Comparison of ENCODE assay signal across 15 cellular contexts in genomic region chr7:70314221-70314620, GRCh38.
DNase-seq lines count a peak whose midpoint lies in the region; ATAC-seq and TF ChIP-seq lines count a peak whose summit lies in the region.
"Had no signal": no experiment of that assay in that cellular context is flagged by ENCODE, and none has a peak within 500 bp of the region (broad histone marks: within the 10 kb centered on the region; RNA-seq: fewer than 3 reads in every experiment).

No MANE protein-coding gene starts in this region.

- H3K36me3 Mint-ChIP-seq in glutamatergic neuron (ENCODE audit: unreplicated experiment): no peaks in the 10 kb centered on the region
- H3K36me3 Mint-ChIP-seq: CD4-positive, CD25-positive, alpha-beta regulatory T cell; CD8-positive, alpha-beta T cell had no signal

- H3K4me3 Mint-ChIP-seq in glutamatergic neuron (ENCODE audit: unreplicated experiment): peak overlapping the region; percentile 1
- H3K4me3 Mint-ChIP-seq: B cell; CD8-positive, alpha-beta T cell; GM23338; H9 had no signal

- DNase-seq in DMS 273 (lab: John Stamatoyannopoulos, UW; ENCODE audit: unreplicated experiment) (peak; percentile 34), DMS 273 treated with DMSO at 0.1 percent for 48 hours (lab: John Stamatoyannopoulos, UW) (no peak), NCI-H524 (lab: John Stamatoyannopoulos, UW) (peak; percentile 2 to 41), NCI-H524 treated with DMSO at 0.1 percent for 48 hours (lab: John Stamatoyannopoulos, UW) (no peak), glutamatergic neuron (no peak)
- DNase-seq: Caco-2; CD4-positive, CD25-positive, alpha-beta regulatory T cell; CD8-positive, alpha-beta T cell; DMS153; DND-41; H9 had no signal

- peaks cover 13% of the 10 kb centered on the region for H3K4me1 Mint-ChIP-seq in glutamatergic neuron (ENCODE audit: low read depth, unreplicated experiment)
- H3K4me1 Mint-ChIP-seq: B cell had no signal

- H3K27ac Mint-ChIP-seq in glutamatergic neuron (ENCODE audit: unreplicated experiment): no peak overlapping the region
- H3K27ac Mint-ChIP-seq: B cell; CD8-positive, alpha-beta T cell; GM23338; H9 had no signal

- TF ChIP-seq CTCF in glutamatergic neuron (IDR thresholded peaks at IDR 0.05; ENCODE audit: partially characterized antibody, unreplicated experiment): no peak

- H3K27me3 Mint-ChIP-seq in glutamatergic neuron (ENCODE audit: unreplicated experiment): peaks cover 5% of the 10 kb centered on the region
- H3K27me3 Mint-ChIP-seq: B cell; CD4-positive, CD25-positive, alpha-beta regulatory T cell had no signal

- H3K9me3 Mint-ChIP-seq in glutamatergic neuron (ENCODE audit: unreplicated experiment): no peaks in the 10 kb centered on the region
- H3K9me3 Mint-ChIP-seq: CD8-positive, alpha-beta T cell; GM23338 had no signal

- ATAC-seq in GM19452 (IDR thresholded peaks at IDR 0.05; ENCODE audit: unreplicated experiment): no peak
- ATAC-seq: CD8-positive, alpha-beta T cell; HCT116 had no signal

Comparison
In these comparisons a context has a peak if more than half of its experiments do, and no peak if none do; other contexts are left out.
1. DNase-seq: peak in DMS 273 (single experiment) and NCI-H524 (2 of 2); none in DMS 273 treated with DMSO at 0.1 percent for 48 hours (single experiment), NCI-H524 treated with DMSO at 0.1 percent for 48 hours (single experiment) and glutamatergic neuron (single experiment).